In genomic region chr18:3264362-3264761, GRCh38 we compare ENCODE assay signal across 9 cellular contexts. TPM values are rescaled to one million over a fixed set of nuclear protein-coding genes. Genes with fewer than 3 reads are reported as not detected.
DNase-seq lines count a peak whose midpoint lies in the region; ATAC-seq, FAIRE-seq and TF ChIP-seq lines count a peak whose summit lies in the region.
"Had no signal": no experiment of that assay in that cellular context is flagged by ENCODE, and none has a peak within 500 bp of the region (broad histone marks: within the 10 kb centered on the region; RNA-seq: fewer than 3 reads in every experiment).

No MANE protein-coding gene starts in this region.

- intact Hi-C loops in kidney (cut with DNase I): no loop called here

- no peaks in the 10 kb centered on the region for H3K9me3 ChIP-seq in kidney (ENCODE audit: control insufficient read depth in 1 of 2, low read length in 2 of 2)

- ATAC-seq in activated T-helper 17 cell treated with anti-CD3 and anti-CD28 coated beads, Interleukin-2, amount 50 U/mL, for 72 hours (replicated peaks): no peak
- ATAC-seq in GM18511 (IDR thresholded peaks at IDR 0.05; ENCODE audit: unreplicated experiment): no peak

- FAIRE-seq in kidney (lab: Jason Lieb, UNC): no peak
- peak; percentile 79 for FAIRE-seq in urothelium cell line (lab: Jason Lieb, UNC)

- peaks cover 33 to 48% of the 10 kb centered on the region in 2 donors for H3K4me1 ChIP-seq in kidney (ENCODE audit: control insufficient read depth in 1 of 2, insufficient read depth in 1 of 2, low read depth in 1 of 2, low read length in 2 of 2)

- H3K4me3 ChIP-seq in kidney (ENCODE audit: low read length in 2 of 2): peak overlapping the region; percentile 24 to 85

- peaks cover 56% of the 10 kb centered on the region for H3K4me1 Mint-ChIP-seq in activated T-helper 17 cell treated with anti-CD3 and anti-CD28 coated beads, Interleukin-2, amount 50 U/mL, for 72 hours

- peak overlapping the region; percentile 74 for H3K27ac Mint-ChIP-seq in activated T-helper 17 cell treated with anti-CD3 and anti-CD28 coated beads, Interleukin-2, amount 50 U/mL, for 72 hours

- peaks cover 31% of the 10 kb centered on the region for H3K36me3 Mint-ChIP-seq in activated T-helper 17 cell treated with anti-CD3 and anti-CD28 coated beads, Interleukin-2, amount 50 U/mL, for 72 hours (ENCODE audit: low read depth)

- peak overlapping the region; percentile 92 for H3K4me3 Mint-ChIP-seq in activated T-helper 17 cell treated with anti-CD3 and anti-CD28 coated beads, Interleukin-2, amount 50 U/mL, for 72 hours

- no peaks in the 10 kb centered on the region for H3K27me3 Mint-ChIP-seq in activated T-helper 17 cell treated with anti-CD3 and anti-CD28 coated beads, Interleukin-2, amount 50 U/mL, for 72 hours

- no peak overlapping the region for H3K27ac ChIP-seq in kidney (ENCODE audit: low read depth in 2 of 2, low read length in 2 of 2)

- H3K9me3 Mint-ChIP-seq in activated T-helper 17 cell treated with anti-CD3 and anti-CD28 coated beads, Interleukin-2, amount 50 U/mL, for 72 hours: no peaks in the 10 kb centered on the region

- H3K36me3 ChIP-seq in kidney (ENCODE audit: control insufficient read depth in 1 of 2, insufficient read depth in 2 of 2, low read length in 2 of 2): no peaks in the 10 kb centered on the region

- no peak overlapping the region for H3K9ac ChIP-seq in kidney (ENCODE audit: low read length in 2 of 2)

- no peak for TF ChIP-seq CTCF in kidney (IDR thresholded peaks at IDR 0.05; ENCODE audit: borderline replicate concordance, extremely low read depth, insufficient read depth)

- peak; percentile 28 for DNase-seq in stimulated activated CD4-positive, alpha-beta T cell treated with anti-CD3 and anti-CD28 coated beads, Interleukin-1b, Interleukin-23, amount 100 ng/mL, for 48 hours
- no peak for DNase-seq in stimulated activated CD4-positive, alpha-beta T cell treated with anti-CD3 and anti-CD28 coated beads, Interleukin-4, amount 100 ng/mL, for 24 hours
- DNase-seq in kidney (no peak), urothelium cell line (ENCODE audit: low spot score) (no peak), GM03348 (ENCODE audit: low spot score) (no peak), middle frontal gyrus (ENCODE audit: extremely low spot score, low spot score) (no peak)
- DNase-seq: NCI-H2171 treated with DMSO at 0.1 percent for 48 hours had no signal

RNA-seq across cellular contexts. Expression of gene MYL12B, which starts 2.4 kb away (rescaled TPM):
- 100 to 1,000 TPM; 206 to 271 TPM for total RNA-seq in activated T-helper 17 cell treated with anti-CD3 and anti-CD28 coated beads, Interleukin-2, amount 50 U/mL, for 72 hours
- 448 TPM for total RNA-seq in kidney
- 884 TPM for polyA plus RNA-seq in kidney (ENCODE audit: insufficient read depth, low read depth, low replicate concordance)

RNA-seq across cellular contexts. Expression of gene MYL12A, which starts 16.8 kb away (rescaled TPM):
- 100 to 1,000 TPM; 392 to 483 TPM for total RNA-seq in activated T-helper 17 cell treated with anti-CD3 and anti-CD28 coated beads, Interleukin-2, amount 50 U/mL, for 72 hours
- 450 TPM for total RNA-seq in kidney
- 442 TPM for polyA plus RNA-seq in kidney (ENCODE audit: insufficient read depth, low read depth, low replicate concordance)

RNA-seq across cellular contexts. Expression of gene MYOM1, which starts 44.6 kb away (rescaled TPM):
- total RNA-seq in activated T-helper 17 cell treated with anti-CD3 and anti-CD28 coated beads, Interleukin-2, amount 50 U/mL, for 72 hours: 1 to 10 TPM in 1 of 2 donors, under 1 TPM in 1; 0.52 to 2.0 TPM
- total RNA-seq in kidney: 6.8 TPM
- polyA plus RNA-seq in kidney (ENCODE audit: insufficient read depth, low read depth, low replicate concordance): 2.1 TPM
